In genomic region chr22:39529487-39529851, GRCh38 we compare ENCODE assay signal across 1 cellular context.
TF ChIP-seq lines count a peak whose summit lies in the region.

No MANE protein-coding gene starts in this region.

TF ChIP-seq in HepG2, 621 proteins besides CTCF, POLR2A, EP300 and RAD21:
- TF ChIP-seq TP53 (CRISPR knock-in tag; conservative IDR thresholded peaks at IDR 0.05): no peak
- no peak for TF ChIP-seq HOXA9 (CRISPR knock-in tag; IDR thresholded peaks at IDR 0.05; ENCODE audit: borderline replicate concordance)
- no peak for TF ChIP-seq HDAC6 (IDR thresholded peaks at IDR 0.05; ENCODE audit: low read depth, low read length)
- TF ChIP-seq, protein P1, sequence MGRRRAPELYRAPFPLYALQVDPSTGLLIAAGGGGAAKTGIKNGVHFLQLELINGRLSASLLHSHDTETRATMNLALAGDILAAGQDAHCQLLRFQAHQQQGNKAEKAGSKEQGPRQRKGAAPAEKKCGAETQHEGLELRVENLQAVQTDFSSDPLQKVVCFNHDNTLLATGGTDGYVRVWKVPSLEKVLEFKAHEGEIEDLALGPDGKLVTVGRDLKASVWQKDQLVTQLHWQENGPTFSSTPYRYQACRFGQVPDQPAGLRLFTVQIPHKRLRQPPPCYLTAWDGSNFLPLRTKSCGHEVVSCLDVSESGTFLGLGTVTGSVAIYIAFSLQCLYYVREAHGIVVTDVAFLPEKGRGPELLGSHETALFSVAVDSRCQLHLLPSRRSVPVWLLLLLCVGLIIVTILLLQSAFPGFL (CRISPR knock-in tag; IDR thresholded peaks at IDR 0.05): no peak
- peak; percentile 61 for TF ChIP-seq RBFOX2 (IDR thresholded peaks at IDR 0.05; ENCODE audit: low read depth, low read length)
- peak; percentile 22 for TF ChIP-seq THAP7 (CRISPR knock-in tag; IDR thresholded peaks at IDR 0.05)
- TF ChIP-seq PATZ1 (CRISPR knock-in tag; IDR thresholded peaks at IDR 0.05): no peak
- no peak for TF ChIP-seq REXO4 (CRISPR knock-in tag; IDR thresholded peaks at IDR 0.05; ENCODE audit: borderline replicate concordance)
- no peak for TF ChIP-seq POLR2AphosphoS2 (IDR thresholded peaks at IDR 0.05; ENCODE audit: low read depth, low read length)
- no peak for TF ChIP-seq GZF1 (CRISPR knock-in tag; IDR thresholded peaks at IDR 0.05)
- peak; percentile 10 for TF ChIP-seq PTBP1 (IDR thresholded peaks at IDR 0.05; ENCODE audit: low read depth, low read length, poor library complexity, severe bottlenecking)
- TF ChIP-seq RCOR2 (CRISPR knock-in tag; IDR thresholded peaks at IDR 0.05): no peak
- no peak for TF ChIP-seq ADNP (CRISPR knock-in tag; IDR thresholded peaks at IDR 0.05)
- 0 out of 2 replicates have a peak, but pooled peaks have one; percentile 19 for TF ChIP-seq ZNF776 (CRISPR knock-in tag; IDR thresholded peaks at IDR 0.05)
- 0 out of 2 replicates have a peak, but pooled peaks have one; percentile 13 for TF ChIP-seq ESRRA (CRISPR knock-in tag; IDR thresholded peaks at IDR 0.05; ENCODE audit: low read depth)
- TF ChIP-seq ZNF274 (CRISPR knock-in tag; IDR thresholded peaks at IDR 0.05): no peak
- no peak for TF ChIP-seq PAX8 (CRISPR knock-in tag; IDR thresholded peaks at IDR 0.05; ENCODE audit: borderline replicate concordance)
- TF ChIP-seq RBM39 (IDR thresholded peaks at IDR 0.05; ENCODE audit: low read depth, low read length, poor library complexity, severe bottlenecking): peak; percentile 68
- TF ChIP-seq ZNF770 (CRISPR knock-in tag; IDR thresholded peaks at IDR 0.05): peak; percentile 6
- TF ChIP-seq SP4 (CRISPR knock-in tag; IDR thresholded peaks at IDR 0.05): peak; percentile 39; the same call in 1 of the 2 replicates
- no peak for TF ChIP-seq CCDC6 (CRISPR knock-in tag; IDR thresholded peaks at IDR 0.05)
- no peak; the same call in 1 of the 2 replicates for TF ChIP-seq SPEN (CRISPR knock-in tag; IDR thresholded peaks at IDR 0.05; ENCODE audit: low read depth)
- no peak for TF ChIP-seq NR3C1 (CRISPR knock-in tag; IDR thresholded peaks at IDR 0.05)
- 0 out of 2 replicates have a peak, but pooled peaks have one; percentile 7 for TF ChIP-seq ZNF510 (CRISPR knock-in tag; IDR thresholded peaks at IDR 0.05; ENCODE audit: low read depth)
- 0 out of 2 replicates have a peak, but pooled peaks have one; percentile 11 for TF ChIP-seq FLYWCH1 (CRISPR knock-in tag; IDR thresholded peaks at IDR 0.05)
- TF ChIP-seq ZNF552 (CRISPR knock-in tag; IDR thresholded peaks at IDR 0.05; ENCODE audit: borderline replicate concordance): peak; percentile 50; the same call in 1 of the 2 replicates
- no peak for TF ChIP-seq ZNF788 (CRISPR knock-in tag; IDR thresholded peaks at IDR 0.05; ENCODE audit: borderline replicate concordance)
- TF ChIP-seq MTF2 (CRISPR knock-in tag; IDR thresholded peaks at IDR 0.05; ENCODE audit: borderline replicate concordance): no peak
- peak; percentile 8; the same call in 1 of the 2 replicates for TF ChIP-seq ATF7-NPFF (CRISPR knock-in tag; IDR thresholded peaks at IDR 0.05; ENCODE audit: low read depth)
- no peak for TF ChIP-seq PCBP2 (optimal IDR thresholded peaks at IDR 0.05; ENCODE audit: low read depth, low read length, poor library complexity, severe bottlenecking)
- no peak for TF ChIP-seq HNF1A (IDR thresholded peaks at IDR 0.05; ENCODE audit: low read depth)
- no peak for TF ChIP-seq HNF1A (CRISPR knock-in tag; IDR thresholded peaks at IDR 0.05; ENCODE audit: borderline replicate concordance)
- peak; percentile 36 for TF ChIP-seq AGO2 (optimal IDR thresholded peaks at IDR 0.05; ENCODE audit: low read depth, low read length)
- 0 out of 2 replicates have a peak, but pooled peaks have one; percentile 21 for TF ChIP-seq IRF9 (CRISPR knock-in tag; IDR thresholded peaks at IDR 0.05; ENCODE audit: borderline replicate concordance)
- 0 out of 2 replicates have a peak, but pooled peaks have one; percentile 0 for TF ChIP-seq ETV6 (CRISPR knock-in tag; conservative IDR thresholded peaks at IDR 0.05)
- TF ChIP-seq ZNF576 (CRISPR knock-in tag; IDR thresholded peaks at IDR 0.05): 0 out of 2 replicates have a peak, but pooled peaks have one; percentile 9
- no peak for TF ChIP-seq HIVEP1 (CRISPR knock-in tag; IDR thresholded peaks at IDR 0.05)
- no peak; the same call in 1 of the 2 replicates for TF ChIP-seq ARNT2 (CRISPR knock-in tag; IDR thresholded peaks at IDR 0.05; ENCODE audit: low read depth)
- no peak for TF ChIP-seq NFKBIZ (CRISPR knock-in tag; IDR thresholded peaks at IDR 0.05)
- TF ChIP-seq SAFB2 (CRISPR knock-in tag; IDR thresholded peaks at IDR 0.05; ENCODE audit: borderline replicate concordance, low read depth): 0 out of 2 replicates have a peak, but pooled peaks have one; percentile 16
- no peak for TF ChIP-seq ZNF83 (CRISPR knock-in tag; IDR thresholded peaks at IDR 0.05; ENCODE audit: borderline replicate concordance)
- no peak for TF ChIP-seq ZNF660 (CRISPR knock-in tag; IDR thresholded peaks at IDR 0.05; ENCODE audit: borderline replicate concordance, low read depth)
- 0 out of 2 replicates have a peak, but pooled peaks have one; percentile 22 for TF ChIP-seq ZNF724P (CRISPR knock-in tag; IDR thresholded peaks at IDR 0.05; ENCODE audit: borderline replicate concordance)
- TF ChIP-seq NFRKB (IDR thresholded peaks at IDR 0.05): no peak
- TF ChIP-seq ZNF780A (CRISPR knock-in tag; IDR thresholded peaks at IDR 0.05): no peak
- peak; percentile 15; the same call in 1 of the 2 replicates for TF ChIP-seq DNMT1 (CRISPR knock-in tag; IDR thresholded peaks at IDR 0.05)
- TF ChIP-seq ZNF891 (CRISPR knock-in tag; IDR thresholded peaks at IDR 0.05): peak; percentile 3; the same call in 1 of the 2 replicates
- no peak for TF ChIP-seq SSRP1 (CRISPR knock-in tag; IDR thresholded peaks at IDR 0.05)
TF ChIP-seq in HepG2: peak in this region for 20.
